Comparison of ENCODE assay signal across 9 cellular contexts in the genomic region with DNA sequence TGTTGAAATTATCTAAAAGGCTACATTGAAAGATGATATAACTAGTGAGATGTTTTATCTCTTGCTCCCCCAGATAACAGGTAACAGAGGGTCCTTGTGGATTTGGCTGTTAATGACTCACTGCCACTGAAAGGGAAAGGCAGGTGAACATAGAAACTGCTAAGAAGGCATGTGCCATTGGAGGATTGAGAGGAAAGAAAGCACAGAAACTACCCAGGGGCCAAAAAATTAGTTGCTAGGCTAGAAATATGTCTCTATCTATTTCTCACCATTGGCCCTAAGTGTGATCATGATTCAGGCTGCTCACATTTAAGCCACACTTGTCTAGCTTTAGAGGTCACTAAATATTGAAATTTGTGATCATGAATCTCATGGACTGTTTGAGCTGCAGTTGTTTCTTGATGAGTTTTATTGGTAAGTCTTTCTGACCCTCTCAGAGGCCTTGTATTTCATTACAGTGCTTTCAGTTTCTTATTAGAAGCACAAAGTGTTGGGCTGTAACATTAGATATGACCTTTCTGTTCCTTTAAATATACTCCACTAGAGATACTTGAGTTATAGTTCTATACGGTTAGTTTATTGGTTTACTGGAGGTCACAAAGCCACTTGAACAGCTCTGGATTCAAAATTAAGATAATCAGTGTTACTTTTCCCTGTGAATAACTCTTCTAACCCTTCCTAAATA. TPM values are rescaled to one million over a fixed set of nuclear protein-coding genes. Genes with fewer than 3 reads are reported as not detected.
A peak's percentile ranks its signal among the peaks of the same experiment; 100 is the strongest.
DNase-seq lines count a peak whose midpoint lies in the region; ATAC-seq lines count a peak whose summit lies in the region.
"Had no signal": no experiment of that assay in that cellular context is flagged by ENCODE, and none has a peak within 500 bp of the region (broad histone marks: within the 10 kb centered on the region; RNA-seq: fewer than 3 reads in every experiment).

No MANE protein-coding gene starts in this region.

- peak overlapping the region; percentile 67 to 81 for H3K27ac Mint-ChIP-seq in activated naive CD4-positive, alpha-beta T cell treated with anti-CD3 and anti-CD28 coated beads, Interleukin-2, amount 50 U/mL, for 72 hours
- H3K27ac Mint-ChIP-seq in stimulated activated memory B cell treated with anti-CD40 and anti-IgM and Interleukin-4, amounts not matched to agents 10 μg/mL and 1 μg/mL and 100 μg/mL, for 72 hours, result peak overlapping the region; percentile 64

- peaks cover 41% of the 10 kb centered on the region for H3K4me1 Mint-ChIP-seq in stimulated activated memory B cell treated with anti-CD40 and anti-IgM and Interleukin-4, amounts not matched to agents 10 μg/mL and 1 μg/mL and 100 μg/mL, for 72 hours

- H3K36me3 Mint-ChIP-seq in activated naive CD4-positive, alpha-beta T cell treated with anti-CD3 and anti-CD28 coated beads, Interleukin-2, amount 50 U/mL, for 72 hours, result peaks cover 16 to 63% of the 10 kb centered on the region in 2 donors
- H3K36me3 Mint-ChIP-seq in stimulated activated memory B cell treated with anti-CD40 and anti-IgM and Interleukin-4, amounts not matched to agents 10 μg/mL and 1 μg/mL and 100 μg/mL, for 72 hours, result peaks cover 35% of the 10 kb centered on the region

- no peak for DNase-seq in activated naive CD4-positive, alpha-beta T cell treated with anti-CD3 and anti-CD28 coated beads, Interleukin-2, amount 50 U/mL, for 72 hours (ENCODE audit: low spot score in 2 of 2)
- DNase-seq in activated naive CD4-positive, alpha-beta T cell treated with Interleukin-2 at 50 U/mL for 16 hours, result no peak
- DNase-seq in ACHN, result no peak
- DNase-seq in HCEC 1CT, result no peak
- DNase-seq in mucosa of gallbladder (ENCODE audit: low spot score), result no peak
- DNase-seq: NCI-H1694 had no signal

- in situ Hi-C loops in ACHN (cut with HindIII; ENCODE audit: low pct_ligation_motif_present, low pct_unique_long_range_greater_than_20kb, low sequenced_read_pairs), result no loop called here

- H3K27me3 Mint-ChIP-seq in stimulated activated memory B cell treated with anti-CD40 and anti-IgM and Interleukin-4, amounts not matched to agents 10 μg/mL and 1 μg/mL and 100 μg/mL, for 72 hours, result no peaks in the 10 kb centered on the region

- no peak overlapping the region for H3K4me3 Mint-ChIP-seq in stimulated activated memory B cell treated with anti-CD40 and anti-IgM and Interleukin-4, amounts not matched to agents 10 μg/mL and 1 μg/mL and 100 μg/mL, for 72 hours

- no peak for ATAC-seq in activated naive CD4-positive, alpha-beta T cell treated with anti-CD3 and anti-CD28 coated beads, Interleukin-2, amount 50 U/mL, for 72 hours
- peak; percentile 42 for ATAC-seq in HG02571 (IDR thresholded peaks at IDR 0.05; ENCODE audit: unreplicated experiment)
- peak; percentile 30 for ATAC-seq in HG03558 (IDR thresholded peaks at IDR 0.05; ENCODE audit: extremely low read depth, unreplicated experiment)
- ATAC-seq in stimulated activated memory B cell treated with anti-CD40 and anti-IgM and Interleukin-4, amounts not matched to agents 10 μg/mL and 1 μg/mL and 100 μg/mL, for 72 hours, result no peak

- no peaks in the 10 kb centered on the region for H3K9me3 Mint-ChIP-seq in activated naive CD4-positive, alpha-beta T cell treated with anti-CD3 and anti-CD28 coated beads, Interleukin-2, amount 50 U/mL, for 72 hours
- no peaks in the 10 kb centered on the region for H3K9me3 Mint-ChIP-seq in stimulated activated memory B cell treated with anti-CD40 and anti-IgM and Interleukin-4, amounts not matched to agents 10 μg/mL and 1 μg/mL and 100 μg/mL, for 72 hours

RNA-seq across cellular contexts. Expression of a gene that starts 26.2 kb away (rescaled TPM):
- 10 to 100 TPM; 45.2 to 63.9 TPM for total RNA-seq in activated naive CD4-positive, alpha-beta T cell treated with anti-CD3 and anti-CD28 coated beads, Interleukin-2, amount 50 U/mL, for 72 hours
- 29.9 TPM for total RNA-seq in mucosa of gallbladder

Comparison
In these comparisons a context has a peak if more than half of its experiments do, and no peak if none do; other contexts are left out.
1. ATAC-seq: peak in HG02571 (single experiment) and HG03558 (single experiment); none in activated naive CD4-positive, alpha-beta T cell treated with anti-CD3 and anti-CD28 coated beads, Interleukin-2, amount 50 U/mL, for 72 hours (0 of 2) and stimulated activated memory B cell treated with anti-CD40 and anti-IgM and Interleukin-4, amounts not matched to agents 10 μg/mL and 1 μg/mL and 100 μg/mL, for 72 hours (single experiment).